4 cellular contexts compared by ENCODE assay signal in the genomic region with DNA sequence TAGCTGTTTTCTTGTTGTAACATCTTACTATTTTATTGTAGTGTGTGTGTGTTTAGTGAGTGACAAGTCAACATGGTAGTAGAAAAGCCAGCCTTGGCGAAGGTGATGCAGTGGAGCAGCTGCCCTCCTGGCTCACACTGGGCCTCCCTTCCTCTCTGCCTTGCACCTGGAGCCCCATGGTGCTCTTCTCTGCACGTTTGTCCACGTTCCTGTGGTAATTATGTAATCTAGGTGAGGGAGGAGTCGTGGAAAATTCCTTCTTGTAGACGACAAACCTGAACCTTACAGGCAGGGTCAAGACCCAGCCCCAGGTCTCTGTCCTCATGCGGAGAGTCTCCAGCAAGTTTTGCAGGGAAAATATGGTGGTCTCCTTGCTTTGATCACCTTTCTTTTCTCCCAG.
"Had no signal": no experiment of that assay in that cellular context is flagged by ENCODE, and none has a peak within 500 bp of the region (broad histone marks: within the 10 kb centered on the region; RNA-seq: fewer than 3 reads in every experiment).

No MANE protein-coding gene starts in this region.

- H2AFZ ChIP-seq: GM23338 had no signal

- H3K4me2 ChIP-seq: GM23338 had no signal

- H3K4me3 ChIP-seq: GM23338 had no signal

- DNase-seq: H9, HCEC 1CT, IMR-90 had no signal
